Comparison of ENCODE assay signal across 14 cellular contexts in genomic region chr20:48841861-48842529, GRCh38. TPM values are rescaled to one million over a fixed set of nuclear protein-coding genes. Genes with fewer than 3 reads are reported as not detected.
DNase-seq lines count a peak whose midpoint lies in the region; ATAC-seq and TF ChIP-seq lines count a peak whose summit lies in the region.
"Had no signal": no experiment of that assay in that cellular context is flagged by ENCODE, and none has a peak within 500 bp of the region (broad histone marks: within the 10 kb centered on the region; RNA-seq: fewer than 3 reads in every experiment).

No MANE protein-coding gene starts in this region.

- DNase-seq in BJ (ENCODE audit: low read depth), result peak; percentile 71
- DNase-seq in M059J (ENCODE audit: low read depth), result peak; percentile 94
- DNase-seq in astrocyte of the hippocampus (ENCODE audit: low read depth, low spot score), result peak; percentile 83
- peak; percentile 86 for DNase-seq in kidney tubule cell (ENCODE audit: low spot score)
- DNase-seq in nephron progenitor cell, result no peak
- no peak for DNase-seq in SHP77 (lab: John Stamatoyannopoulos, UW)
- DNase-seq in inferior parietal cortex (ENCODE audit: extremely low spot score), result no peak
- DNase-seq: activated CD8-positive, alpha-beta T cell treated with anti-CD3 and anti-CD28 coated beads for 36 hours; activated naive CD8-positive, alpha-beta T cell treated with anti-CD3 and anti-CD28 coated beads, Interleukin-2, amount 10 ng/mL, durations not matched to agents 7 days and 5 days; CD8-positive, alpha-beta memory T cell; kidney; NCI-H510A treated with DMSO at 0.1 percent for 48 hours had no signal

- no peak overlapping the region for H3K4me3 Mint-ChIP-seq in nephron progenitor cell
- H3K4me3 Mint-ChIP-seq: activated CD8-positive, alpha-beta T cell treated with anti-CD3 and anti-CD28 coated beads for 36 hours; activated naive CD8-positive, alpha-beta T cell treated with anti-CD3 and anti-CD28 coated beads, Interleukin-2, amount 10 ng/mL, durations not matched to agents 7 days and 5 days; CD8-positive, alpha-beta memory T cell had no signal

- H3K9me3 Mint-ChIP-seq in nephron progenitor cell, result no peaks in the 10 kb centered on the region
- H3K9me3 Mint-ChIP-seq: activated naive CD8-positive, alpha-beta T cell treated with anti-CD3 and anti-CD28 coated beads, Interleukin-2, amount 10 ng/mL, durations not matched to agents 7 days and 5 days; CD8-positive, alpha-beta memory T cell had no signal

- H3K27me3 ChIP-seq in BJ (ENCODE audit: control insufficient read depth, insufficient read depth, low read length), result no peaks in the 10 kb centered on the region
- H3K27me3 ChIP-seq: vagina had no signal

- H3K36me3 Mint-ChIP-seq in nephron progenitor cell (ENCODE audit: low read depth), result no peaks in the 10 kb centered on the region
- H3K36me3 Mint-ChIP-seq: activated naive CD8-positive, alpha-beta T cell treated with anti-CD3 and anti-CD28 coated beads, Interleukin-2, amount 10 ng/mL, durations not matched to agents 7 days and 5 days; CD8-positive, alpha-beta memory T cell had no signal

- H3K4me3 ChIP-seq in BJ (ENCODE audit: low read depth, low read length), result no peak overlapping the region
- H3K4me3 ChIP-seq: vagina had no signal

- TF ChIP-seq CTCF in BJ (IDR thresholded peaks at IDR 0.05; ENCODE audit: insufficient read depth, low read depth, low read length), result no peak
- no peak for TF ChIP-seq CTCF in nephron progenitor cell (IDR thresholded peaks at IDR 0.05)

- no peak overlapping the region for H3K27ac Mint-ChIP-seq in nephron progenitor cell
- H3K27ac Mint-ChIP-seq: activated CD8-positive, alpha-beta T cell treated with anti-CD3 and anti-CD28 coated beads for 36 hours; activated naive CD8-positive, alpha-beta T cell treated with anti-CD3 and anti-CD28 coated beads, Interleukin-2, amount 10 ng/mL, durations not matched to agents 7 days and 5 days had no signal

- CTCF ChIA-PET in BJ (lab: Yijun Ruan, JAX), result interaction anchor here (1.2 to 2.0 kb wide), 2 partner anchors 10 to 63 kb away, joined by 3 to 8 read pairs; no protein-coding TSS in a partner anchor

- peaks cover 37% of the 10 kb centered on the region for H3K27me3 Mint-ChIP-seq in nephron progenitor cell (ENCODE audit: low read depth, poor library complexity)
- H3K27me3 Mint-ChIP-seq: activated CD8-positive, alpha-beta T cell treated with anti-CD3 and anti-CD28 coated beads for 36 hours had no signal

- H3K4me1 Mint-ChIP-seq in nephron progenitor cell, result peaks cover 15% of the 10 kb centered on the region

- no peak for ATAC-seq in HG02981 (IDR thresholded peaks at IDR 0.05; ENCODE audit: unreplicated experiment)
- ATAC-seq: activated CD8-positive, alpha-beta T cell treated with anti-CD3 and anti-CD28 coated beads for 36 hours had no signal

- POLR2A ChIA-PET in BJ (lab: Charles Lee), result interaction anchor here (0.7 kb wide), 1 partner anchor 24 kb away, joined by 5 read pairs; no protein-coding TSS in a partner anchor

- H3K36me3 ChIP-seq in BJ (ENCODE audit: control insufficient read depth, insufficient read depth, low read length), result no peaks in the 10 kb centered on the region
- H3K36me3 ChIP-seq: vagina had no signal

RNA-seq across cellular contexts. Expression of gene PREX1, which starts 14.2 kb away (rescaled TPM):
- 0.75 and 1.3 TPM in 2 replicates for polyA plus RNA-seq in BJ (2011; rRNA removed)
- polyA minus RNA-seq in BJ (2011; rRNA and poly(A)+ RNA removed), result 0.93 and 1.5 TPM in 2 replicates
- 1.5 and 5.2 TPM in 2 replicates for total RNA-seq in M059J (2014; rRNA removed; shearing (Covaris generic))

Comparison
In these comparisons a context has a peak if more than half of its experiments do, and no peak if none do; other contexts are left out.
1. DNase-seq: peak in BJ (single experiment), M059J (single experiment), astrocyte of the hippocampus (single experiment) and kidney tubule cell (single experiment); none in nephron progenitor cell (single experiment), SHP77 (0 of 2) and inferior parietal cortex (single experiment).